Comparison of ENCODE assay signal across 39 cellular contexts in the genomic region with DNA sequence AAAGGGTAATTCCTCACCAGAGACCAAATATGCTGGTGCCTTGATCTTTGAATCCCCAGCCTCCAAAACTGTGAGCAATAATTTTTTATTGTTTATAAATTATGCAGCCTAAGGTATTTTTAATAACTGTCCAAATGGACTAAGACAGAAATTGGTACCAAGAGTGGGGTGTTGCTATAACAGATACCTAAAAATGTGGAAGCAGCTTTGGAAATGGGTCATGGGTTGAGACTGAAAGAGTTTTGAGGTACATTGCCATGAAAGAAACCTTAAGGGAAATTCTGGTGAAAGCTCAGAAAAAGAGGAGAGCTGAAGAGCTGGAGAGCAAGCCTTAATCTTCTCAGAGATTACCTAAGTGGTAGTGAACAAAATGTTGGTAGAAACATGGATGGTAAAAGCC.
"Had no signal": no experiment of that assay in that cellular context is flagged by ENCODE, and none has a peak within 500 bp of the region (broad histone marks: within the 10 kb centered on the region; RNA-seq: fewer than 3 reads in every experiment).

No MANE protein-coding gene starts in this region.

- ATAC-seq: activated naive CD4-positive, alpha-beta T cell treated with anti-CD3 and anti-CD28 coated beads, Interleukin-2, amount 50 U/mL, for 72 hours; activated T-cell treated with anti-CD3 and anti-CD28 coated beads, Interleukin-2, amount 50 U/mL, for 4 hours; activated T-cell treated with anti-CD3 and anti-CD28 coated beads, Interleukin-2, amount 50 U/mL, for 72 hours; activated T-helper 17 cell treated with anti-CD3 and anti-CD28 coated beads, Interleukin-2, amount 50 U/mL, for 72 hours; body of pancreas had no signal

- H3K36me3 Mint-ChIP-seq: activated naive CD4-positive, alpha-beta T cell treated with anti-CD3 and anti-CD28 coated beads, Interleukin-2, amount 10 ng/mL, durations not matched to agents 7 days and 5 days; activated naive CD4-positive, alpha-beta T cell treated with anti-CD3 and anti-CD28 coated beads, Interleukin-2, amount 50 U/mL, for 24 hours; activated naive CD4-positive, alpha-beta T cell treated with anti-CD3 and anti-CD28 coated beads, Interleukin-2, amount 50 U/mL, for 72 hours; activated naive CD8-positive, alpha-beta T cell treated with anti-CD3 and anti-CD28 coated beads for 36 hours; activated naive CD8-positive, alpha-beta T cell treated with anti-CD3 and anti-CD28 coated beads, Interleukin-2, amount 10 ng/mL, durations not matched to agents 7 days and 5 days; brain had no signal

- H3K4me3 ChIP-seq: adrenal gland, ascending aorta, body of pancreas, breast epithelium, cardiac muscle cell had no signal

- H3K27ac ChIP-seq: adrenal gland, ascending aorta, body of pancreas, brain microvascular endothelial cell, breast epithelium, cardiac muscle cell had no signal

- FAIRE-seq: astrocyte, bronchial epithelial cell had no signal

- H3K4me1 ChIP-seq: adrenal gland, ascending aorta, body of pancreas, breast epithelium had no signal

- H3K36me3 ChIP-seq: adrenal gland, ascending aorta, brain microvascular endothelial cell, breast epithelium, cardiac muscle cell had no signal

- DNase-seq: activated effector memory CD4-positive, alpha-beta T cell treated with anti-CD3 and anti-CD28 coated beads, Interleukin-2, amount 50 U/mL, for 16 hours; activated effector memory CD4-positive, alpha-beta T cell treated with Interleukin-2 at 50 U/mL for 16 hours; activated gamma-delta T cell; activated gamma-delta T cell treated with Interleukin-2 at 50 U/mL for 16 hours; activated naive CD4-positive, alpha-beta T cell; activated naive CD4-positive, alpha-beta T cell treated with anti-CD3 and anti-CD28 coated beads for 36 hours; activated naive CD4-positive, alpha-beta T cell treated with anti-CD3 and anti-CD28 coated beads, Interleukin-2, amount 10 ng/mL, durations not matched to agents 7 days and 5 days; activated naive CD4-positive, alpha-beta T cell treated with anti-CD3 and anti-CD28 coated beads, Interleukin-2, amount 50 U/mL, for 16 hours; activated naive CD4-positive, alpha-beta T cell treated with Interleukin-2 at 50 U/mL for 16 hours; activated naive CD8-positive, alpha-beta T cell treated with anti-CD3 and anti-CD28 coated beads for 36 hours; activated naive CD8-positive, alpha-beta T cell treated with anti-CD3 and anti-CD28 coated beads, Interleukin-2, amount 10 ng/mL, durations not matched to agents 7 days and 5 days; activated T-cell treated with anti-CD3 and anti-CD28 coated beads, Interleukin-2, amount 50 U/mL, for 1 hour; activated T-cell treated with anti-CD3 and anti-CD28 coated beads, Interleukin-2, amount 50 U/mL, for 24 hours; activated T-cell treated with anti-CD3 and anti-CD28 coated beads, Interleukin-2, amount 50 U/mL, for 4 hours; activated T-cell treated with anti-CD3 and anti-CD28 coated beads, Interleukin-2, amount 50 U/mL, for 48 hours; activated T-cell treated with anti-CD3 and anti-CD28 coated beads, Interleukin-2, amount 50 U/mL, for 72 hours; adrenal gland; amniotic stem cell; amygdala; anterior cingulate cortex; aorta; body of pancreas; brain microvascular endothelial cell; caudate nucleus; central memory CD4-positive, alpha-beta T cell; cerebellar nuclear complex had no signal

- H3K4me1 Mint-ChIP-seq: activated naive CD4-positive, alpha-beta T cell treated with anti-CD3 and anti-CD28 coated beads, Interleukin-2, amount 10 ng/mL, durations not matched to agents 7 days and 5 days; activated naive CD4-positive, alpha-beta T cell treated with anti-CD3 and anti-CD28 coated beads, Interleukin-2, amount 50 U/mL, for 24 hours; activated naive CD8-positive, alpha-beta T cell treated with anti-CD3 and anti-CD28 coated beads for 36 hours; activated naive CD8-positive, alpha-beta T cell treated with anti-CD3 and anti-CD28 coated beads, Interleukin-2, amount 10 ng/mL, durations not matched to agents 7 days and 5 days; activated T-helper 17 cell treated with anti-CD3 and anti-CD28 coated beads, Interleukin-2, amount 50 U/mL, for 72 hours; central memory CD8-positive, alpha-beta T cell had no signal

- H3K4me3 Mint-ChIP-seq: activated naive CD4-positive, alpha-beta T cell treated with anti-CD3 and anti-CD28 coated beads for 36 hours; activated naive CD4-positive, alpha-beta T cell treated with anti-CD3 and anti-CD28 coated beads, Interleukin-2, amount 10 ng/mL, durations not matched to agents 7 days and 5 days; activated naive CD4-positive, alpha-beta T cell treated with anti-CD3 and anti-CD28 coated beads, Interleukin-2, amount 50 U/mL, for 24 hours; activated naive CD8-positive, alpha-beta T cell; activated naive CD8-positive, alpha-beta T cell treated with anti-CD3 and anti-CD28 coated beads for 36 hours; activated naive CD8-positive, alpha-beta T cell treated with anti-CD3 and anti-CD28 coated beads, Interleukin-2, amount 10 ng/mL, durations not matched to agents 7 days and 5 days; activated T-cell treated with anti-CD3 and anti-CD28 coated beads, Interleukin-2, amount 50 U/mL, for 24 hours; activated T-cell treated with anti-CD3 and anti-CD28 coated beads, Interleukin-2, amount 50 U/mL, for 4 hours; activated T-cell treated with anti-CD3 and anti-CD28 coated beads, Interleukin-2, amount 50 U/mL, for 72 hours; activated T-helper 1 cell treated with anti-CD3 and anti-CD28 coated beads, Interleukin-12 subunit alpha, Interleukin-12 subunit beta, Interleukin-2, Interleukin-4 antibody, amounts not matched to agents 30 ng/mL and 10 ng/mL and 1 ng/mL, durations not matched to agents 14 hours and 24 hours and 36 hours; activated T-helper 17 cell treated with anti-CD3 and anti-CD28 coated beads, Interleukin-2, amount 50 U/mL, for 72 hours; brain; central memory CD8-positive, alpha-beta T cell had no signal

- H3K9me3 Mint-ChIP-seq: activated T-helper 17 cell treated with anti-CD3 and anti-CD28 coated beads, Interleukin-2, amount 50 U/mL, for 72 hours had no signal

- H3K27me3 Mint-ChIP-seq: activated naive CD4-positive, alpha-beta T cell treated with anti-CD3 and anti-CD28 coated beads, Interleukin-2, amount 10 ng/mL, durations not matched to agents 7 days and 5 days; activated naive CD4-positive, alpha-beta T cell treated with anti-CD3 and anti-CD28 coated beads, Interleukin-2, amount 50 U/mL, for 24 hours; activated naive CD8-positive, alpha-beta T cell; activated naive CD8-positive, alpha-beta T cell treated with anti-CD3 and anti-CD28 coated beads for 36 hours; activated naive CD8-positive, alpha-beta T cell treated with anti-CD3 and anti-CD28 coated beads, Interleukin-2, amount 10 ng/mL, durations not matched to agents 7 days and 5 days; activated T-cell treated with anti-CD3 and anti-CD28 coated beads, Interleukin-2, amount 50 U/mL, for 24 hours; activated T-helper 17 cell treated with anti-CD3 and anti-CD28 coated beads, Interleukin-2, amount 50 U/mL, for 72 hours had no signal

- H3K27me3 ChIP-seq: adrenal gland, ascending aorta, body of pancreas, brain microvascular endothelial cell, breast epithelium, cardiac muscle cell had no signal

- H3K27ac Mint-ChIP-seq: activated naive CD4-positive, alpha-beta T cell treated with anti-CD3 and anti-CD28 coated beads for 36 hours; activated naive CD4-positive, alpha-beta T cell treated with anti-CD3 and anti-CD28 coated beads, Interleukin-2, amount 10 ng/mL, durations not matched to agents 7 days and 5 days; activated naive CD4-positive, alpha-beta T cell treated with anti-CD3 and anti-CD28 coated beads, Interleukin-2, amount 50 U/mL, for 24 hours; activated naive CD4-positive, alpha-beta T cell treated with anti-CD3 and anti-CD28 coated beads, Interleukin-2, amount 50 U/mL, for 72 hours; activated naive CD8-positive, alpha-beta T cell; activated naive CD8-positive, alpha-beta T cell treated with anti-CD3 and anti-CD28 coated beads for 36 hours; activated naive CD8-positive, alpha-beta T cell treated with anti-CD3 and anti-CD28 coated beads, Interleukin-2, amount 10 ng/mL, durations not matched to agents 7 days and 5 days; activated T-cell treated with anti-CD3 and anti-CD28 coated beads, Interleukin-2, amount 50 U/mL, for 24 hours; activated T-cell treated with anti-CD3 and anti-CD28 coated beads, Interleukin-2, amount 50 U/mL, for 72 hours; activated T-helper 1 cell treated with anti-CD3 and anti-CD28 coated beads, Interleukin-12 subunit alpha, Interleukin-12 subunit beta, Interleukin-2, Interleukin-4 antibody, amounts not matched to agents 30 ng/mL and 10 ng/mL and 1 ng/mL, durations not matched to agents 14 hours and 24 hours and 36 hours; activated T-helper 17 cell treated with anti-CD3 and anti-CD28 coated beads, Interleukin-2, amount 50 U/mL, for 72 hours; activated T-helper 2 cell treated with anti-CD3 and anti-CD28 coated beads, Interferon-gamma antibody, Interleukin-2, Interleukin-4, amounts not matched to agents 10 μg/mL and 5 μg/mL and 100 μg/mL, durations not matched to agents 14 hours and 24 hours and 36 hours; brain had no signal
